ENCODE assay signal across 1 cellular context in the genomic region with DNA sequence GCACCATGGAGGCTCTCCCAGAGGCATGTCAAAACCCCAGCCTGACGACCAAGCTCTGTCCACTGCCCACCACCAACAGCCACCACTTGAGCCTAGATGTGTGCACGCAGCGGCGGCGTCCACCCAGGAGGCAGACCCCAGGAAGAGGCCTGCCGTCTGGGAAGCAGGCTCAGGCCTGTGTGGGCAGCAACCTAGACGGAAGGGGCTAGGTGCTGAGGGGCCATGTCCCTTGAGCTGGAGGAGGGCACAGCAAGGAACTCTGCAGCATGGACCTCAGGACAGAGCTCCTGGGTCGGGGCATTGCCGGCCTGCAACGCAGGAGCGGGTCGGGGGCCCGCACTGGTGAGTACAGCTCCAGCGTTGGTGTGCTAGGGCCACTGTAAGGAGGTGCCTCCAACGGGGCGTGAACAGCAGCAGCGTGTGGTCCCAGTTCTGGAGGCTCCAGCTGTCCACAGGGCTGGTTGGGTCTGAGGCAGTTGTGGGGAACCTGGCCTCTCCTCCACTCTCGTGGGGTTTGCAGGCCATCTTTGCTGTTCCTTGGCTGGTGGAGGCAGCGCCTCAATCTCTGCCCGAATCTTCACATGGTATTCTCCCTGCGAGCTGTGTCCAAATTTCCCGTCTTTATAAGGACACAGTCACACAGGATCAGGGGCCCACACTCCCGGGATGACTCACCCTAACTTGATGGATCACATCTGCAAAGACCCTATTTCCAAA.
TF ChIP-seq lines count a peak whose summit lies in the region.

No MANE protein-coding gene starts in this region.

TF ChIP-seq in HEK293, 187 proteins besides CTCF, POLR2A, EP300 and RAD21 (continued from another document):
- TF ChIP-seq, protein P1, sequence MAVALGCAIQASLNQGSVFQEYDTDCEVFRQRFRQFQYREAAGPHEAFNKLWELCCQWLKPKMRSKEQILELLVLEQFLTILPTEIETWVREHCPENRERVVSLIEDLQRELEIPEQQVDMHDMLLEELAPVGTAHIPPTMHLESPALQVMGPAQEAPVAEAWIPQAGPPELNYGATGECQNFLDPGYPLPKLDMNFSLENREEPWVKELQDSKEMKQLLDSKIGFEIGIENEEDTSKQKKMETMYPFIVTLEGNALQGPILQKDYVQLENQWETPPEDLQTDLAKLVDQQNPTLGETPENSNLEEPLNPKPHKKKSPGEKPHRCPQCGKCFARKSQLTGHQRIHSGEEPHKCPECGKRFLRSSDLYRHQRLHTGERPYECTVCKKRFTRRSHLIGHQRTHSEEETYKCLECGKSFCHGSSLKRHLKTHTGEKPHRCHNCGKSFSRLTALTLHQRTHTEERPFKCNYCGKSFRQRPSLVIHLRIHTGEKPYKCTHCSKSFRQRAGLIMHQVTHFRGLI (tag by site-specific recombination; IDR thresholded peaks at IDR 0.05), result no peak
- no peak for TF ChIP-seq ZNF843 (tag by site-specific recombination; IDR thresholded peaks at IDR 0.05)
- TF ChIP-seq ZNF529 (tag by site-specific recombination; IDR thresholded peaks at IDR 0.05; ENCODE audit: insufficient replicate concordance), result no peak
- TF ChIP-seq, protein P2, sequence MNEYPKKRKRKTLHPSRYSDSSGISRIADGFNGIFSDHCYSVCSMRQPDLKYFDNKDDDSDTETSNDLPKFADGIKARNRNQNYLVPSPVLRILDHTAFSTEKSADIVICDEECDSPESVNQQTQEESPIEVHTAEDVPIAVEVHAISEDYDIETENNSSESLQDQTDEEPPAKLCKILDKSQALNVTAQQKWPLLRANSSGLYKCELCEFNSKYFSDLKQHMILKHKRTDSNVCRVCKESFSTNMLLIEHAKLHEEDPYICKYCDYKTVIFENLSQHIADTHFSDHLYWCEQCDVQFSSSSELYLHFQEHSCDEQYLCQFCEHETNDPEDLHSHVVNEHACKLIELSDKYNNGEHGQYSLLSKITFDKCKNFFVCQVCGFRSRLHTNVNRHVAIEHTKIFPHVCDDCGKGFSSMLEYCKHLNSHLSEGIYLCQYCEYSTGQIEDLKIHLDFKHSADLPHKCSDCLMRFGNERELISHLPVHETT (tag by site-specific recombination; IDR thresholded peaks at IDR 0.05), result no peak
- TF ChIP-seq ZNF660 (tag by site-specific recombination; IDR thresholded peaks at IDR 0.05), result no peak
- TF ChIP-seq ZNF623 (tag by site-specific recombination; IDR thresholded peaks at IDR 0.05), result no peak
- no peak for TF ChIP-seq ZNF549 (tag by site-specific recombination; IDR thresholded peaks at IDR 0.05)
